ENCODE assay signal across 26 cellular contexts in genomic region chr5:139110526-139111168, GRCh38.
A peak's percentile ranks its signal among the peaks of the same experiment; 100 is the strongest.
DNase-seq lines count a peak whose midpoint lies in the region; TF ChIP-seq lines count a peak whose summit lies in the region.
"Had no signal": no experiment of that assay in that cellular context is flagged by ENCODE, and none has a peak within 500 bp of the region (broad histone marks: within the 10 kb centered on the region; RNA-seq: fewer than 3 reads in every experiment).

No MANE protein-coding gene starts in this region.

- H3K27ac ChIP-seq in left ventricle myocardium inferior (replicated peaks) (peak overlapping the region; percentile 11), right atrium auricular region (no peak overlapping the region), temporal lobe (ENCODE audit: low read depth, low read length) (peak overlapping the region; percentile 63), SK-N-SH (ENCODE audit: low read depth in 2 of 2, low read length in 1 of 2) (peak overlapping the region in 1 of 2 experiments; percentile 19; a peak in 1 of 4 replicates)
- H3K27ac ChIP-seq: breast epithelium, coronary artery, GM23248, heart right ventricle, thoracic aorta had no signal

- H3K4me1 ChIP-seq in left ventricle myocardium inferior = peaks cover 39% of the 10 kb centered on the region
- peaks cover 0 to 22% of the 10 kb centered on the region in 2 donors for H3K4me1 ChIP-seq in right atrium auricular region
- H3K4me1 ChIP-seq in SK-N-SH (ENCODE audit: control insufficient read depth in 1 of 2, insufficient read depth in 2 of 2, low read depth in 1 of 2, low read length in 1 of 2) = peaks cover 0 to 14% of the 10 kb centered on the region in 2 experiments; a peak in 1 of 4 replicates

- no peaks in the 10 kb centered on the region for H3K9me3 ChIP-seq in left ventricle myocardium inferior (replicated peaks)
- no peaks in the 10 kb centered on the region for H3K9me3 ChIP-seq in right atrium auricular region
- no peaks in the 10 kb centered on the region for H3K9me3 ChIP-seq in SK-N-SH
- H3K9me3 ChIP-seq: breast epithelium, heart right ventricle, thoracic aorta, uterus had no signal

- no peaks in the 10 kb centered on the region for H3K9me2 ChIP-seq in SK-N-SH

- no peak for TF ChIP-seq EP300 in SK-N-SH (IDR thresholded peaks at IDR 0.05; ENCODE audit: borderline replicate concordance in 1 of 2, low read depth in 1 of 2, low read length in 1 of 2)

- H3K4me3 ChIP-seq in left ventricle myocardium inferior = no peak overlapping the region
- H3K4me3 ChIP-seq in right atrium auricular region = no peak overlapping the region
- H3K4me3 ChIP-seq in SK-N-SH (ENCODE audit: low read depth in 2 of 2, low read length in 1 of 2) = no peak overlapping the region
- H3K4me3 ChIP-seq: breast epithelium, coronary artery, GM23248, heart right ventricle, thoracic aorta, uterus had no signal

- no peak overlapping the region for H3K4me2 ChIP-seq in SK-N-SH

- no peaks in the 10 kb centered on the region for H4K20me1 ChIP-seq in SK-N-SH (ENCODE audit: insufficient read depth)

- in situ Hi-C loops in SK-MEL-5 (cut with HindIII; ENCODE audit: low pct_unique_long_range_greater_than_20kb, low sequenced_read_pairs) = no loop called here
- in situ Hi-C loops in ACHN (cut with HindIII; ENCODE audit: low pct_ligation_motif_present, low pct_unique_long_range_greater_than_20kb, low sequenced_read_pairs) = no loop called here

- no peaks in the 10 kb centered on the region for H3F3A ChIP-seq in SK-N-SH (replicated peaks; ENCODE audit: insufficient read depth)

- no peak overlapping the region for H2AFZ ChIP-seq in SK-N-SH (ENCODE audit: low read depth)
- H2AFZ ChIP-seq: GM23248 had no signal

- POLR2A ChIA-PET in SK-N-SH (lab: Yijun Ruan, JAX) = no interaction called here

- H3K9ac ChIP-seq in SK-N-SH = no peak overlapping the region
- H3K9ac ChIP-seq: GM23248 had no signal

- CTCF ChIA-PET in SK-N-SH (lab: Yijun Ruan, JAX) = no interaction called here

- no peak for TF ChIP-seq RAD21 in SK-N-SH (IDR thresholded peaks at IDR 0.05; ENCODE audit: low read length)

- H3K27me3 ChIP-seq in left ventricle myocardium inferior (ENCODE audit: low read depth) = no peaks in the 10 kb centered on the region
- no peaks in the 10 kb centered on the region for H3K27me3 ChIP-seq in right atrium auricular region
- H3K27me3 ChIP-seq in SK-N-SH (ENCODE audit: insufficient read depth) = no peaks in the 10 kb centered on the region
- H3K27me3 ChIP-seq: breast epithelium, heart right ventricle, uterus had no signal

- DNase-seq in left ventricle myocardium inferior (no peak), right atrium auricular region (ENCODE audit: low spot score) (no peak), SK-MEL-5 (ENCODE audit: low read depth, low spot score) (peak; percentile 21), hippocampal formation (lab: John Stamatoyannopoulos, UW) (peak; percentile 31 to 52), SK-N-SH (no peak), COLO668 (lab: John Stamatoyannopoulos, UW; ENCODE audit: unreplicated experiment) (no peak), ACHN (no peak)
- DNase-seq: activated CD4-positive, alpha-beta T cell treated with anti-CD3 and anti-CD28 coated beads, Interleukin-2, amount 50 U/mL, for 4 hours; activated CD4-positive, CD25-positive, alpha-beta regulatory T cell; activated naive CD4-positive, alpha-beta T cell treated with anti-CD3 and anti-CD28 coated beads, Interleukin-2, amount 10 ng/mL, durations not matched to agents 7 days and 5 days; CD4-positive, alpha-beta T cell; effector memory CD8-positive, alpha-beta T cell; GM23248; heart right ventricle; Karpas-422; kidney glomerular epithelial cell; NCI-H1436 treated with DMSO at 0.1 percent for 48 hours; NCI-H2171 treated with DMSO at 0.1 percent for 48 hours; SHP77 treated with DMSO at 0.1 percent for 48 hours; stimulated activated CD4-positive, alpha-beta T cell treated with anti-CD3 and anti-CD28 coated beads, Interleukin-15, amount 100 ng/mL, for 24 hours; stimulated activated naive CD4-positive, alpha-beta T cell; uterus had no signal

- intact Hi-C loops in left ventricle myocardium inferior (cut with micrococcal nuclease) = no loop called here

- no peaks in the 10 kb centered on the region for H3K79me2 ChIP-seq in SK-N-SH (ENCODE audit: insufficient read depth)

- no peak for TF ChIP-seq CTCF in left ventricle myocardium inferior (IDR thresholded peaks at IDR 0.05; ENCODE audit: borderline replicate concordance)
- no peak for TF ChIP-seq CTCF in right atrium auricular region (IDR thresholded peaks at IDR 0.05)
- no peak for TF ChIP-seq CTCF in SK-N-SH (IDR thresholded peaks at IDR 0.05)

- H3K36me3 ChIP-seq in left ventricle myocardium inferior (no peaks in the 10 kb centered on the region), right atrium auricular region (no peaks in the 10 kb centered on the region), SK-N-SH (replicated peaks in 1 of 2; ENCODE audit: control insufficient read depth in 1 of 2, insufficient read depth in 2 of 2, low read length in 1 of 2) (no peaks in the 10 kb centered on the region)
- H3K36me3 ChIP-seq: breast epithelium, heart right ventricle, thoracic aorta, uterus had no signal

TF ChIP-seq in SK-N-SH, 30 proteins besides CTCF, POLR2A, EP300 and RAD21:
- TF ChIP-seq, protein P1, sequence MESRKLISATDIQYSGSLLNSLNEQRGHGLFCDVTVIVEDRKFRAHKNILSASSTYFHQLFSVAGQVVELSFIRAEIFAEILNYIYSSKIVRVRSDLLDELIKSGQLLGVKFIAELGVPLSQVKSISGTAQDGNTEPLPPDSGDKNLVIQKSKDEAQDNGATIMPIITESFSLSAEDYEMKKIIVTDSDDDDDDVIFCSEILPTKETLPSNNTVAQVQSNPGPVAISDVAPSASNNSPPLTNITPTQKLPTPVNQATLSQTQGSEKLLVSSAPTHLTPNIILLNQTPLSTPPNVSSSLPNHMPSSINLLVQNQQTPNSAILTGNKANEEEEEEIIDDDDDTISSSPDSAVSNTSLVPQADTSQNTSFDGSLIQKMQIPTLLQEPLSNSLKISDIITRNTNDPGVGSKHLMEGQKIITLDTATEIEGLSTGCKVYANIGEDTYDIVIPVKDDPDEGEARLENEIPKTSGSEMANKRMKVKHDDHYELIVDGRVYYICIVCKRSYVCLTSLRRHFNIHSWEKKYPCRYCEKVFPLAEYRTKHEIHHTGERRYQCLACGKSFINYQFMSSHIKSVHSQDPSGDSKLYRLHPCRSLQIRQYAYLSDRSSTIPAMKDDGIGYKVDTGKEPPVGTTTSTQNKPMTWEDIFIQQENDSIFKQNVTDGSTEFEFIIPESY (IDR thresholded peaks at IDR 0.05; ENCODE audit: borderline replicate concordance, low read depth) = no peak
- TF ChIP-seq RFX5 (IDR thresholded peaks at IDR 0.05; ENCODE audit: low read length) (no peak), SIN3A (IDR thresholded peaks at IDR 0.05; ENCODE audit: borderline replicate concordance, low read depth, low read length) (no peak), FOXM1 (IDR thresholded peaks at IDR 0.05; ENCODE audit: low read depth) (no peak), NRF1 (IDR thresholded peaks at IDR 0.05; ENCODE audit: low read depth, low read length) (no peak), POLR2AphosphoS5 (IDR thresholded peaks at IDR 0.05; ENCODE audit: low read depth, low read length) (no peak), IRF3 (IDR thresholded peaks at IDR 0.05; ENCODE audit: low read depth, low read length) (no peak), TEAD4 (IDR thresholded peaks at IDR 0.05; ENCODE audit: borderline replicate concordance, insufficient read depth) (no peak), PBX3 (IDR thresholded peaks at IDR 0.05) (no peak), CHD2 (IDR thresholded peaks at IDR 0.05; ENCODE audit: low read length, partially characterized antibody) (no peak), FOXJ3 (CRISPR knock-in tag; IDR thresholded peaks at IDR 0.05) (no peak), SMC3 (IDR thresholded peaks at IDR 0.05; ENCODE audit: low read depth, low read length) (no peak)

Comparison
In these comparisons a context has a peak if more than half of its experiments do, and no peak if none do; other contexts are left out.
1. H3K27ac ChIP-seq: peak in left ventricle myocardium inferior (single experiment) and temporal lobe (single experiment); none in right atrium auricular region (0 of 2).
2. DNase-seq: peak in SK-MEL-5 (single experiment) and hippocampal formation (2 of 2); none in left ventricle myocardium inferior (single experiment), right atrium auricular region (single experiment), SK-N-SH (single experiment), COLO668 (single experiment) and ACHN (single experiment).